Comparison of ENCODE assay signal across 9 cellular contexts in the genomic region with DNA sequence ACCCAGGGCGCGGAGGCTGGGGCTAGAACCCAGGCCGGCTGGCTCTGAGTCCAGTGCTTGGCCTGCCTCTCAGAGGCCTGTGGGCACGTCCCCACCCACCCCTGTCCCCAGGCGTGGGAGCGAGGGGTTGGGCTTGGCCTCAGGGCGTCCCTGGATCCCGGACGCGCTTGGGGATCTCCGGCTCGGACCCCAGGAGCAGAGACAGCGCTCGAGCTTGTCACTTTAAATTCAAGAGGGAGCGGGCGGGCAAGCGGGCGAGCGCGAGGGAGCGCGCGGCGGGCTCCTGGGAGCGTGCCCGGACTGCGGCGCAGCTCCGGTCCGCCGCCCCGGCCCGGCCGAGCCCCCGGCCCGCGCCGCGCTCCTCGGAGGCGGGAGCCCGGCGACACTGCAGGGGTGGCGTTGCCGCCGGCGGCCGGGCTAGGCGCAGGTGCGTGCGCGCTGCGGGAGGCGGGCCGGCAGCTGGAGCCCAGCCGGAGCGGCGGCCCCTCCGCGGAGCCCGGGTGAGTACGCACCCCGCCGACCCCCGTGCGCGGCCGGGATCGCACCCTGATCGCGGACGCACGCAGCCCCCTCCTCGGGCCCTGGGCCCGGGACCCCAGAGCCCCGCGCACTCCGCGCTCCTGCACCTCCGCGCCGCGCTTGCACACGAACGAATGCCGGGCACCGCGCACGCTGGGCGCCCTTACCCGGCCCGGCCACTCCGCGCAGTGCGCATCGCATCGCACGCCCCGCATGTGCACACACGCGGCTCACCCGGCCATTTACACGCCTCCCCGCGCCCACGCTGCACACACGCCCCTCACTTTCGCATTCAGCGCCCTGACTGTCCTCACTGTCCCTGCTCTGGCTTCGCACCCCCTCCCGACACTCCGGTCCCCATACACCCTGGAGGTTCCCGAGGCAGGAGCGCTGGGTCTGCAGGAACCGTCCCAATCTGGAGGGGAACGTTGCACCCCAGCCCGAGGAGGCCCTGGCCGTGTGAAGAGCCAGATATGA. TPM values are rescaled to one million over a fixed set of nuclear protein-coding genes. Genes with fewer than 3 reads are reported as not detected.
DNase-seq lines count a peak whose midpoint lies in the region; ATAC-seq, FAIRE-seq and TF ChIP-seq lines count a peak whose summit lies in the region.
"Had no signal": no experiment of that assay in that cellular context is flagged by ENCODE, and none has a peak within 500 bp of the region (broad histone marks: within the 10 kb centered on the region; RNA-seq: fewer than 3 reads in every experiment).

A gene with protein sequence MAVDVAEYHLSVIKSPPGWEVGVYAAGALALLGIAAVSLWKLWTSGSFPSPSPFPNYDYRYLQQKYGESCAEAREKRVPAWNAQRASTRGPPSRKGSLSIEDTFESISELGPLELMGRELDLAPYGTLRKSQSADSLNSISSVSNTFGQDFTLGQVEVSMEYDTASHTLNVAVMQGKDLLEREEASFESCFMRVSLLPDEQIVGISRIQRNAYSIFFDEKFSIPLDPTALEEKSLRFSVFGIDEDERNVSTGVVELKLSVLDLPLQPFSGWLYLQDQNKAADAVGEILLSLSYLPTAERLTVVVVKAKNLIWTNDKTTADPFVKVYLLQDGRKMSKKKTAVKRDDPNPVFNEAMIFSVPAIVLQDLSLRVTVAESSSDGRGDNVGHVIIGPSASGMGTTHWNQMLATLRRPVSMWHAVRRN (plus strand): TSS at position 174 of the 996 bp plus-strand sequence. CDS start 7,011 bp downstream, outside the sequence.

- ATAC-seq in A549: peak; percentile 65 to 71
- ATAC-seq in stimulated activated naive CD8-positive, alpha-beta T cell treated with anti-CD3 and anti-CD28 coated beads, Interleukin-15, Interleukin-2, amounts not matched to agents 100 U/mL and 50 U/mL, for 24 hours: no peak

- peak within 1 kb of the TSS; percentile 96 for H3K4me2 ChIP-seq in A549

- DNase-seq in A549 (ENCODE audit: low read depth in 1 of 2, low spot score in 1 of 2): peak; percentile 35
- peak; percentile 47 for DNase-seq in HEK293T (ENCODE audit: extremely low spot score)
- DNase-seq in astrocyte of the hippocampus (ENCODE audit: low read depth, low spot score): peak; percentile 58
- peak; percentile 29 for DNase-seq in iris pigment epithelial cell (ENCODE audit: low read depth)
- peak; percentile 23 for DNase-seq in stimulated activated naive CD8-positive, alpha-beta T cell treated with anti-CD3 and anti-CD28 coated beads, Interleukin-15, Interleukin-2, amounts not matched to agents 100 U/mL and 50 U/mL, for 24 hours
- no peak for DNase-seq in SK-N-DZ (ENCODE audit: low spot score)
- DNase-seq in KBM-7: no peak
- no peak for DNase-seq in mucosa of gallbladder (ENCODE audit: low spot score)

- in situ Hi-C loops in KBM-7 (cut with MboI; ENCODE audit: low pct_unique_long_range_greater_than_20kb, low sequenced_read_pairs): no loop called here

- POLR2A ChIA-PET in A549 (lab: Yijun Ruan, JAX): interaction anchor here (1.4 to 1.8 kb wide), 2 partner anchors 10 to 180 kb away, joined by 4 to 6 read pairs; a partner anchor contains a TSS
- POLR2A ChIA-PET in HEK293T (lab: Yijun Ruan, JAX): no interaction called here

- no peaks in the 10 kb centered on the region for H3K9me3 ChIP-seq in A549

- FAIRE-seq in A549 (lab: Jason Lieb, UNC): no peak
- FAIRE-seq: GM18507 had no signal

- peaks cover 24% of the 10 kb centered on the region for H3K4me1 ChIP-seq in A549

- CTCF ChIA-PET in A549 (lab: Yijun Ruan, JAX) (interaction anchor here (0.6 to 10.6 kb wide), 17 partner anchors 10 to 296 kb away, joined by 3 to 67 read pairs (median 6); a partner anchor contains a TSS), HEK293T (lab: Yijun Ruan, JAX) (interaction anchor here (0.9 kb wide), 1 partner anchor 59 kb away, joined by 3 read pairs; no protein-coding TSS in a partner anchor)

- no peak for TF ChIP-seq CTCF in A549 (IDR thresholded peaks at IDR 0.05)

- peak within 1 kb of the TSS; percentile 66 for H3K4me3 ChIP-seq in A549

- no peak for TF ChIP-seq RAD21 in A549 (conservative IDR thresholded peaks at IDR 0.05 in 1 of 2, IDR thresholded peaks at IDR 0.05 in 1 of 2)

- peak within 1 kb of the TSS; percentile 72 to 87 for H3K27ac ChIP-seq in A549

- TF ChIP-seq POLR2A in A549 (IDR thresholded peaks at IDR 0.05; ENCODE audit: low read length): no peak

- 22% methylated on average over 26 of the region's 118 CpGs for WGBS in A549 (ENCODE audit: missing lambda C conversion rate)

- TF ChIP-seq EP300 in A549 (IDR thresholded peaks at IDR 0.05): no peak

TF ChIP-seq in A549, 52 proteins besides CTCF, POLR2A, EP300 and RAD21:
- TF ChIP-seq, protein P1, sequence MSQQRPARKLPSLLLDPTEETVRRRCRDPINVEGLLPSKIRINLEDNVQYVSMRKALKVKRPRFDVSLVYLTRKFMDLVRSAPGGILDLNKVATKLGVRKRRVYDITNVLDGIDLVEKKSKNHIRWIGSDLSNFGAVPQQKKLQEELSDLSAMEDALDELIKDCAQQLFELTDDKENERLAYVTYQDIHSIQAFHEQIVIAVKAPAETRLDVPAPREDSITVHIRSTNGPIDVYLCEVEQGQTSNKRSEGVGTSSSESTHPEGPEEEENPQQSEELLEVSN (IDR thresholded peaks at IDR 0.05; ENCODE audit: borderline replicate concordance, low read depth): peak; percentile 71
- peak; percentile 42; the same call in 1 of the 2 replicates for TF ChIP-seq HDAC2 (IDR thresholded peaks at IDR 0.05)
- no peak for TF ChIP-seq KDM5A (IDR thresholded peaks at IDR 0.05)
- TF ChIP-seq RNF2 (IDR thresholded peaks at IDR 0.05; ENCODE audit: borderline replicate concordance, low read depth): 0 out of 2 replicates have a peak, but pooled peaks have one; percentile 26
- 0 out of 2 replicates have a peak, but pooled peaks have one; percentile 35 for TF ChIP-seq HOXB13 (CRISPR knock-in tag; IDR thresholded peaks at IDR 0.05; ENCODE audit: low read depth)
- TF ChIP-seq, protein P2, sequence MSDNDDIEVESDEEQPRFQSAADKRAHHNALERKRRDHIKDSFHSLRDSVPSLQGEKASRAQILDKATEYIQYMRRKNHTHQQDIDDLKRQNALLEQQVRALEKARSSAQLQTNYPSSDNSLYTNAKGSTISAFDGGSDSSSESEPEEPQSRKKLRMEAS (IDR thresholded peaks at IDR 0.05): peak; percentile 69
- no peak for TF ChIP-seq POLR2AphosphoS2 (conservative IDR thresholded peaks at IDR 0.05; ENCODE audit: low read length)
TF ChIP-seq in A549: peak in this region for 5.

TF ChIP-seq in HEK293T, 16 proteins besides CTCF, POLR2A, EP300 and RAD21:
- TF ChIP-seq SP1 (IDR thresholded peaks at IDR 0.05) (no peak), LEF1 (IDR thresholded peaks at IDR 0.05; ENCODE audit: borderline replicate concordance) (no peak), L3MBTL2 (conservative IDR thresholded peaks at IDR 0.05) (no peak), ZNF384 (IDR thresholded peaks at IDR 0.05) (no peak), SUZ12 (IDR thresholded peaks at IDR 0.05) (no peak), FOXA1 (IDR thresholded peaks at IDR 0.05) (no peak), ELF4 (IDR thresholded peaks at IDR 0.05) (no peak), FOXM1 (IDR thresholded peaks at IDR 0.05; ENCODE audit: borderline replicate concordance) (no peak), BHLHE40 (IDR thresholded peaks at IDR 0.05; ENCODE audit: borderline replicate concordance) (no peak), TARDBP (IDR thresholded peaks at IDR 0.05) (no peak), NFRKB (IDR thresholded peaks at IDR 0.05) (no peak), FOXK2 (IDR thresholded peaks at IDR 0.05) (no peak), HDGF (IDR thresholded peaks at IDR 0.05; ENCODE audit: borderline replicate concordance) (no peak), ARNT (IDR thresholded peaks at IDR 0.05) (no peak), CTBP1 (IDR thresholded peaks at IDR 0.05; ENCODE audit: borderline replicate concordance) (no peak)
- TF ChIP-seq, protein P3, sequence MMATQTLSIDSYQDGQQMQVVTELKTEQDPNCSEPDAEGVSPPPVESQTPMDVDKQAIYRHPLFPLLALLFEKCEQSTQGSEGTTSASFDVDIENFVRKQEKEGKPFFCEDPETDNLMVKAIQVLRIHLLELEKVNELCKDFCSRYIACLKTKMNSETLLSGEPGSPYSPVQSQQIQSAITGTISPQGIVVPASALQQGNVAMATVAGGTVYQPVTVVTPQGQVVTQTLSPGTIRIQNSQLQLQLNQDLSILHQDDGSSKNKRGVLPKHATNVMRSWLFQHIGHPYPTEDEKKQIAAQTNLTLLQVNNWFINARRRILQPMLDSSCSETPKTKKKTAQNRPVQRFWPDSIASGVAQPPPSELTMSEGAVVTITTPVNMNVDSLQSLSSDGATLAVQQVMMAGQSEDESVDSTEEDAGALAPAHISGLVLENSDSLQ (IDR thresholded peaks at IDR 0.05): no peak
TF ChIP-seq in HEK293T: peak in this region for 0.

RNA-seq across cellular contexts. Expression of the gene that starts here (rescaled TPM):
- polyA plus RNA-seq in A549 (2011; rRNA removed): 1.4 and 2.4 TPM in 2 replicates
- polyA plus RNA-seq in A549 (2012; cell fraction: cytosol; rRNA removed): 2.7 and 4.7 TPM in 2 replicates
- 7.3 and 8.2 TPM in 2 replicates for polyA plus RNA-seq in A549 (2012; cell fraction: nucleus; rRNA removed)
- polyA plus RNA-seq in A549 (2017; fragmentation: RNase III; extraction: RNeasy Plus Mini Kit Qiagen cat#74134 plus additional on column Dnase treatment): 6.6 to 10.6 TPM (median 9.6 TPM) in 3 replicates
- polyA minus RNA-seq in A549 (2011; rRNA and poly(A)+ RNA removed): 1.7 and 2.3 TPM in 2 replicates
- polyA plus RNA-seq in SK-N-DZ (2014; cell fraction: cytosol; rRNA removed): 0.24 TPM in 1 of 2 replicates, not detected in the other
- 0.06 and 0.07 TPM in 2 replicates for polyA plus RNA-seq in SK-N-DZ (2014; cell fraction: nucleus; rRNA removed)
- 0.58 TPM for total RNA-seq in mucosa of gallbladder

Comparison
In these comparisons a context has a peak if more than half of its experiments do, and no peak if none do; other contexts are left out.
1. DNase-seq: peak in A549 (2 of 2), HEK293T (single experiment), astrocyte of the hippocampus (single experiment), iris pigment epithelial cell (single experiment) and stimulated activated naive CD8-positive, alpha-beta T cell treated with anti-CD3 and anti-CD28 coated beads, Interleukin-15, Interleukin-2, amounts not matched to agents 100 U/mL and 50 U/mL, for 24 hours (single experiment); none in SK-N-DZ (single experiment), KBM-7 (single experiment) and mucosa of gallbladder (single experiment).